10 cellular contexts compared by ENCODE assay signal in genomic region chr21:35438643-35439404, GRCh38.
DNase-seq lines count a peak whose midpoint lies in the region; ATAC-seq and TF ChIP-seq lines count a peak whose summit lies in the region.
"Had no signal": no experiment of that assay in that cellular context is flagged by ENCODE, and none has a peak within 500 bp of the region (broad histone marks: within the 10 kb centered on the region; RNA-seq: fewer than 3 reads in every experiment).

No MANE protein-coding gene starts in this region.

- H3K4me2 ChIP-seq in hepatocyte (peak overlapping the region; percentile 33), H9 (ENCODE audit: insufficient read depth, insufficient read length, low read length) (no peak overlapping the region)

- no peaks in the 10 kb centered on the region for H3K23me2 ChIP-seq in H9 (ENCODE audit: insufficient read length, low read depth, low read length, poor library complexity, severe bottlenecking)

- no peaks in the 10 kb centered on the region for H3K9me3 ChIP-seq in hepatocyte (ENCODE audit: low read depth)
- peaks cover 11% of the 10 kb centered on the region for H3K9me3 ChIP-seq in H9 (ENCODE audit: control insufficient read depth, low read depth, low read length)
- H3K9me3 ChIP-seq in uterus, result no peaks in the 10 kb centered on the region
- H3K9me3 ChIP-seq: right lobe of liver had no signal

- peaks cover 8% of the 10 kb centered on the region for H3K4me1 ChIP-seq in hepatocyte (ENCODE audit: insufficient read depth)
- no peaks in the 10 kb centered on the region for H3K4me1 ChIP-seq in H9 (ENCODE audit: insufficient read depth, low read length)
- H3K4me1 ChIP-seq in uterus, result no peaks in the 10 kb centered on the region
- H3K4me1 ChIP-seq: right lobe of liver had no signal

- H2BK5ac ChIP-seq in H9 (ENCODE audit: insufficient read length, low read length), result no peak overlapping the region

- no peak overlapping the region for H2AFZ ChIP-seq in hepatocyte
- no peak overlapping the region for H2AFZ ChIP-seq in H9 (ENCODE audit: low read length)

- no peak overlapping the region for H3K4ac ChIP-seq in H9 (ENCODE audit: low read depth, low read length)

- no peak overlapping the region for H3K14ac ChIP-seq in H9 (ENCODE audit: insufficient read depth, low read length)

- H3K27me3 Mint-ChIP-seq in H9 (ENCODE audit: low read depth), result no peaks in the 10 kb centered on the region; the same call in 1 of the 2 replicates

- peaks cover 13 to 21% of the 10 kb centered on the region in 2 experiments for H3K9me3 Mint-ChIP-seq in H9

- no peak for TF ChIP-seq POLR2A in uterus (IDR thresholded peaks at IDR 0.05)

- no peak overlapping the region for H4K5ac ChIP-seq in H9 (ENCODE audit: insufficient read length, low read depth, low read length)

- H3K27me3 ChIP-seq in hepatocyte (no peaks in the 10 kb centered on the region), H9 (ENCODE audit: insufficient read depth, low read length) (no peaks in the 10 kb centered on the region), uterus (no peaks in the 10 kb centered on the region)
- H3K27me3 ChIP-seq: right lobe of liver had no signal

- H2BK120ac ChIP-seq in H9 (ENCODE audit: low read depth, low read length, poor library complexity, severe bottlenecking), result no peak overlapping the region

- no peak for TF ChIP-seq CTCF in GM12864 (IDR thresholded peaks at IDR 0.05; ENCODE audit: low read depth, low read length, missing control alignments)
- TF ChIP-seq CTCF in hepatocyte (IDR thresholded peaks at IDR 0.05; ENCODE audit: poor library complexity), result no peak
- no peak for TF ChIP-seq CTCF in H9 (conservative IDR thresholded peaks at IDR 0.05)
- TF ChIP-seq CTCF in uterus (IDR thresholded peaks at IDR 0.05), result no peak

- H3K36me3 Mint-ChIP-seq in H9 (ENCODE audit: insufficient read depth in 1 of 3, low read depth in 3 of 3), result peaks cover 0 to 15% (median 0%) of the 10 kb centered on the region in 3 experiments; a peak in 3 of 7 replicates

- H2AK5ac ChIP-seq in H9 (ENCODE audit: insufficient read length, low read length), result no peak overlapping the region

- H3K9ac ChIP-seq in H9 (ENCODE audit: extremely low read depth, insufficient read length, low read length), result no peak overlapping the region

- H3K27ac ChIP-seq in hepatocyte (peak overlapping the region; percentile 9), H9 (ENCODE audit: insufficient read length, low read depth, low read length) (no peak overlapping the region), uterus (no peak overlapping the region)
- H3K27ac ChIP-seq: right lobe of liver had no signal

- no peaks in the 10 kb centered on the region for H3K9me2 ChIP-seq in hepatocyte (replicated peaks; ENCODE audit: insufficient read depth)

- no peak overlapping the region for H2BK20ac ChIP-seq in H9 (ENCODE audit: low read depth, low read length, poor library complexity, severe bottlenecking)

- H4K91ac ChIP-seq in H9 (ENCODE audit: insufficient read length, low read depth, low read length), result no peak overlapping the region

- no peak overlapping the region for H2BK12ac ChIP-seq in H9 (ENCODE audit: insufficient read length, low read depth, low read length)

- H3K56ac ChIP-seq in H9 (ENCODE audit: insufficient read length, low read depth, low read length), result no peak overlapping the region

- H4K20me1 ChIP-seq in hepatocyte (ENCODE audit: insufficient read depth, poor library complexity, severe bottlenecking), result no peaks in the 10 kb centered on the region
- H4K20me1 ChIP-seq in H9 (ENCODE audit: control insufficient read depth, insufficient read depth, insufficient read length), result no peaks in the 10 kb centered on the region

- H3K79me2 ChIP-seq in hepatocyte (no peaks in the 10 kb centered on the region), H9 (ENCODE audit: insufficient read depth, low read length) (no peaks in the 10 kb centered on the region; the same call in 1 of the 2 replicates)

- H3K23ac ChIP-seq in H9 (ENCODE audit: insufficient read length, low read depth, low read length), result no peak overlapping the region

- WGBS in hepatocyte (ENCODE audit: low lambda C conversion rate, missing lambda C conversion rate), result 26% methylated on average over 6 of the region's 6 CpGs
- no CpG with 5 or more reads among the region's 6 CpGs for WGBS in H9 (ENCODE audit: extremely low coverage, insufficient read length, low lambda C conversion rate)

- H3K27ac Mint-ChIP-seq in H9, result no peak overlapping the region; a peak in 1 of 7 replicates

- no peak overlapping the region for H3K4me3 Mint-ChIP-seq in H9

- no peak overlapping the region for H3T11ph ChIP-seq in H9 (ENCODE audit: low read length)

- no peaks in the 10 kb centered on the region for H3K36me3 ChIP-seq in hepatocyte (replicated peaks; ENCODE audit: insufficient read depth, low read depth)
- H3K36me3 ChIP-seq in uterus, result no peaks in the 10 kb centered on the region
- H3K36me3 ChIP-seq: right lobe of liver had no signal

- H4K8ac ChIP-seq in H9 (replicated peaks; ENCODE audit: insufficient read length, low read depth, low read length), result no peak overlapping the region

- no peaks in the 10 kb centered on the region for H3K79me1 ChIP-seq in H9 (ENCODE audit: insufficient read depth, low read depth, low read length, poor library complexity, severe bottlenecking)

- H2BK15ac ChIP-seq in H9 (ENCODE audit: low read depth, low read length), result no peak overlapping the region

- DNase-seq in GM12864 (ENCODE audit: low read depth), result peak; percentile 29
- peak; percentile 41 for DNase-seq in OCI-M1 (lab: John Stamatoyannopoulos, UW)
- peak; percentile 24 for DNase-seq in hepatocyte (ENCODE audit: low spot score)
- no peak for DNase-seq in H9
- DNase-seq in uterus, result no peak
- DNase-seq in NCI-H2227 (lab: John Stamatoyannopoulos, UW; ENCODE audit: unreplicated experiment), result no peak
- DNase-seq: activated CD4-positive, CD25-positive, alpha-beta regulatory T cell; right lobe of liver had no signal

- no peak overlapping the region for H3K4me3 ChIP-seq in GM12864 (ENCODE audit: low read depth, low read length)
- H3K4me3 ChIP-seq in hepatocyte, result no peak overlapping the region
- H3K4me3 ChIP-seq in uterus, result no peak overlapping the region
- H3K4me3 ChIP-seq: right lobe of liver had no signal

- ATAC-seq in GM21619 (IDR thresholded peaks at IDR 0.05; ENCODE audit: unreplicated experiment) (peak; percentile 56), GM21515 (IDR thresholded peaks at IDR 0.05; ENCODE audit: unreplicated experiment) (no peak)

- peaks cover 8 to 12% of the 10 kb centered on the region in 2 experiments for H3K4me1 Mint-ChIP-seq in H9

- intact Hi-C loops in uterus (cut with DNase I; ENCODE audit: low total_unique reads), result no loop called here

- no peak overlapping the region for H3K18ac ChIP-seq in H9 (ENCODE audit: insufficient read length, low read depth, low read length)

Comparison
In these comparisons a context has a peak if more than half of its experiments do, and no peak if none do; other contexts are left out.
1. DNase-seq: peak in GM12864 (single experiment), OCI-M1 (single experiment) and hepatocyte (single experiment); none in H9 (single experiment), uterus (0 of 2) and NCI-H2227 (single experiment).